In the genomic region with DNA sequence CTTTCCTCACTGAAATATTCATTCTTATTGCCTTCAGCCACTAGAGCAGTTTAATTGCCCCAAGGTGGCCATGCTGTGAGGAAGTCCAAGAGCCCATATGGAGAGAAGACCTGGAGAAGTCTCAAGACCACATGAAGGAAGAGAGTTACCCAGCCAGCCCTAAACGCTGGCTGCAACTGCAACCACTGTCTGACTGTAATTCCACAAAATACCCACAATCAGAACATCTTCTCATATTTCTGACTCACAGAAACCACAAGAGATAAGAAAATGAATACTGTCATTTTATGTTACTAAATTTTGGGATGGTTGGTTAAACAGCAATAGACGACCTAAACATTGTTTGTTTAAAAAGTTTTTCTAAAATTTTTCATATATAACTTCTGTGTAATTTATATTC, we compare ENCODE assay signal across 23 cellular contexts. TPM values are rescaled to one million over a fixed set of nuclear protein-coding genes. Genes with fewer than 3 reads are reported as not detected.
DNase-seq lines count a peak whose midpoint lies in the region; ATAC-seq and TF ChIP-seq lines count a peak whose summit lies in the region.
"Had no signal": no experiment of that assay in that cellular context is flagged by ENCODE, and none has a peak within 500 bp of the region (broad histone marks: within the 10 kb centered on the region; RNA-seq: fewer than 3 reads in every experiment).

No MANE protein-coding gene starts in this region.

- H3K36me3 ChIP-seq in GM23338 (ENCODE audit: insufficient read depth): peaks cover 16% of the 10 kb centered on the region
- H3K36me3 ChIP-seq: BLaER1, lower lobe of right lung, upper lobe of left lung had no signal

- no peak overlapping the region for H3K27ac Mint-ChIP-seq in T-helper 2 cell treated with Interferon-gamma antibody and Interleukin-4, amounts not matched to agents 5 μg/mL and 100 μg/mL, for 36 hours
- no peak overlapping the region for H3K27ac Mint-ChIP-seq in GM23338
- H3K27ac Mint-ChIP-seq in effector memory CD8-positive, alpha-beta T cell: no peak overlapping the region
- H3K27ac Mint-ChIP-seq: naive thymus-derived CD8-positive, alpha-beta T cell; stimulated activated memory B cell treated with anti-CD40 and anti-IgM and Interleukin-4, amounts not matched to agents 10 μg/mL and 1 μg/mL and 100 μg/mL, for 72 hours; T-helper 1 cell treated with Interleukin-12 subunit alpha and Interleukin-12 subunit beta and Interleukin-4 antibody, amounts not matched to agents 30 μg/mL and 1 μg/mL, for 36 hours; WTC11 had no signal

- no peak overlapping the region for H3K4me2 ChIP-seq in GM23338
- H3K4me2 ChIP-seq: BLaER1 had no signal

- no peak overlapping the region for H2AFZ ChIP-seq in GM23338

- peaks cover 9% of the 10 kb centered on the region for H3K9me3 Mint-ChIP-seq in T-helper 2 cell treated with Interferon-gamma antibody and Interleukin-4, amounts not matched to agents 5 μg/mL and 100 μg/mL, for 36 hours
- peaks cover 26% of the 10 kb centered on the region for H3K9me3 Mint-ChIP-seq in GM23338
- no peaks in the 10 kb centered on the region for H3K9me3 Mint-ChIP-seq in effector memory CD8-positive, alpha-beta T cell
- H3K9me3 Mint-ChIP-seq: stimulated activated memory B cell treated with anti-CD40 and anti-IgM and Interleukin-4, amounts not matched to agents 10 μg/mL and 1 μg/mL and 100 μg/mL, for 72 hours had no signal

- H3K9me2 ChIP-seq in GM23338 (ENCODE audit: insufficient read depth): no peaks in the 10 kb centered on the region; the same call in 1 of the 2 replicates

- DNase-seq in Daoy (ENCODE audit: low read depth) (peak; percentile 33), HS-5 (ENCODE audit: low read depth) (peak; percentile 34), fibroblast of the aortic adventitia (ENCODE audit: low read depth) (peak; percentile 41), GF-D8 (lab: John Stamatoyannopoulos, UW) (no peak), GM23338 (ENCODE audit: low spot score) (no peak)
- DNase-seq in T-helper 2 cell treated with Interferon-gamma antibody and Interleukin-4, amounts not matched to agents 5 μg/mL and 100 μg/mL, for 36 hours (ENCODE audit: low spot score): peak; percentile 16
- DNase-seq in effector memory CD8-positive, alpha-beta T cell: no peak
- DNase-seq: amygdala; DMS 273 treated with DMSO at 0.1 percent for 48 hours; lower lobe of right lung; naive thymus-derived CD8-positive, alpha-beta T cell; NCI-H2107; NCI-H748 treated with DMSO at 0.1 percent for 48 hours; small intestine; upper lobe of left lung had no signal

- no peaks in the 10 kb centered on the region for H3K79me2 ChIP-seq in GM23338 (replicated peaks; ENCODE audit: insufficient read depth)

- H3F3A ChIP-seq in GM23338 (replicated peaks; ENCODE audit: low read depth): no peaks in the 10 kb centered on the region

- no peak overlapping the region for H3K4me3 Mint-ChIP-seq in T-helper 2 cell treated with Interferon-gamma antibody and Interleukin-4, amounts not matched to agents 5 μg/mL and 100 μg/mL, for 36 hours
- no peak overlapping the region for H3K4me3 Mint-ChIP-seq in GM23338
- H3K4me3 Mint-ChIP-seq in effector memory CD8-positive, alpha-beta T cell: no peak overlapping the region
- H3K4me3 Mint-ChIP-seq: naive thymus-derived CD8-positive, alpha-beta T cell; stimulated activated memory B cell treated with anti-CD40 and anti-IgM and Interleukin-4, amounts not matched to agents 10 μg/mL and 1 μg/mL and 100 μg/mL, for 72 hours; T-helper 1 cell treated with Interleukin-12 subunit alpha and Interleukin-12 subunit beta and Interleukin-4 antibody, amounts not matched to agents 30 μg/mL and 1 μg/mL, for 36 hours; WTC11 had no signal

- TF ChIP-seq CTCF in fibroblast of the aortic adventitia (IDR thresholded peaks at IDR 0.05; ENCODE audit: insufficient read depth, low read length): no peak
- TF ChIP-seq CTCF in GM23338 (conservative IDR thresholded peaks at IDR 0.05; ENCODE audit: low read depth in 2 of 2): no peak

- H3K4me1 Mint-ChIP-seq in T-helper 2 cell treated with Interferon-gamma antibody and Interleukin-4, amounts not matched to agents 5 μg/mL and 100 μg/mL, for 36 hours (ENCODE audit: low read depth): peaks cover 2% of the 10 kb centered on the region
- peaks cover 2% of the 10 kb centered on the region; the same call in 1 of the 3 replicates for H3K4me1 Mint-ChIP-seq in GM23338
- no peaks in the 10 kb centered on the region for H3K4me1 Mint-ChIP-seq in effector memory CD8-positive, alpha-beta T cell (ENCODE audit: low read depth in 2 of 2)
- H3K4me1 Mint-ChIP-seq: naive thymus-derived CD8-positive, alpha-beta T cell; stimulated activated memory B cell treated with anti-CD40 and anti-IgM and Interleukin-4, amounts not matched to agents 10 μg/mL and 1 μg/mL and 100 μg/mL, for 72 hours had no signal

- no peaks in the 10 kb centered on the region for H3K36me3 Mint-ChIP-seq in T-helper 2 cell treated with Interferon-gamma antibody and Interleukin-4, amounts not matched to agents 5 μg/mL and 100 μg/mL, for 36 hours (ENCODE audit: low read depth)
- H3K36me3 Mint-ChIP-seq in GM23338 (ENCODE audit: low read depth): peaks cover 23% of the 10 kb centered on the region
- H3K36me3 Mint-ChIP-seq in effector memory CD8-positive, alpha-beta T cell (ENCODE audit: insufficient read depth): no peaks in the 10 kb centered on the region
- H3K36me3 Mint-ChIP-seq: stimulated activated memory B cell treated with anti-CD40 and anti-IgM and Interleukin-4, amounts not matched to agents 10 μg/mL and 1 μg/mL and 100 μg/mL, for 72 hours had no signal

- ATAC-seq in GM19324 (IDR thresholded peaks at IDR 0.05; ENCODE audit: low FRiP score, unreplicated experiment): no peak
- ATAC-seq in GM23338: no peak
- ATAC-seq in effector memory CD8-positive, alpha-beta T cell (replicated peaks): no peak
- ATAC-seq: HCT116; lower lobe of right lung; naive thymus-derived CD8-positive, alpha-beta T cell; stimulated activated memory B cell treated with anti-CD40 and anti-IgM and Interleukin-4, amounts not matched to agents 10 μg/mL and 1 μg/mL and 100 μg/mL, for 72 hours; WTC11 had no signal

- peaks cover 28% of the 10 kb centered on the region for H3K27me3 Mint-ChIP-seq in T-helper 2 cell treated with Interferon-gamma antibody and Interleukin-4, amounts not matched to agents 5 μg/mL and 100 μg/mL, for 36 hours (ENCODE audit: low read depth)
- peaks cover 1% of the 10 kb centered on the region for H3K27me3 Mint-ChIP-seq in GM23338 (ENCODE audit: insufficient read depth, low read depth, poor library complexity)
- H3K27me3 Mint-ChIP-seq in effector memory CD8-positive, alpha-beta T cell: peaks cover 32 to 39% of the 10 kb centered on the region in 2 donors

- H3K27ac ChIP-seq in GM23338 (ENCODE audit: low read depth): no peak overlapping the region
- H3K27ac ChIP-seq: BLaER1, lower lobe of right lung, upper lobe of left lung had no signal

- H3K27me3 ChIP-seq in GM23338 (ENCODE audit: insufficient read depth): no peaks in the 10 kb centered on the region
- H3K27me3 ChIP-seq: BLaER1, upper lobe of left lung had no signal

- no peaks in the 10 kb centered on the region for H4K20me1 ChIP-seq in GM23338 (replicated peaks; ENCODE audit: insufficient read depth)
- H4K20me1 ChIP-seq: BLaER1 had no signal

- H3K4me1 ChIP-seq in GM23338 (ENCODE audit: insufficient read depth): 0 out of 2 replicates have a peak, but pooled peaks cover 7% of the 10 kb centered on the region
- H3K4me1 ChIP-seq: BLaER1, lower lobe of right lung, upper lobe of left lung had no signal

- H3K4me3 ChIP-seq in fibroblast of the aortic adventitia (ENCODE audit: low read depth, low read length) (no peak overlapping the region), GM23338 (no peak overlapping the region)
- H3K4me3 ChIP-seq: BLaER1, lower lobe of right lung, upper lobe of left lung had no signal

TF ChIP-seq in GM23338, 12 proteins besides CTCF, POLR2A, EP300 and RAD21 (continues in another document):
- TF ChIP-seq, protein P1, sequence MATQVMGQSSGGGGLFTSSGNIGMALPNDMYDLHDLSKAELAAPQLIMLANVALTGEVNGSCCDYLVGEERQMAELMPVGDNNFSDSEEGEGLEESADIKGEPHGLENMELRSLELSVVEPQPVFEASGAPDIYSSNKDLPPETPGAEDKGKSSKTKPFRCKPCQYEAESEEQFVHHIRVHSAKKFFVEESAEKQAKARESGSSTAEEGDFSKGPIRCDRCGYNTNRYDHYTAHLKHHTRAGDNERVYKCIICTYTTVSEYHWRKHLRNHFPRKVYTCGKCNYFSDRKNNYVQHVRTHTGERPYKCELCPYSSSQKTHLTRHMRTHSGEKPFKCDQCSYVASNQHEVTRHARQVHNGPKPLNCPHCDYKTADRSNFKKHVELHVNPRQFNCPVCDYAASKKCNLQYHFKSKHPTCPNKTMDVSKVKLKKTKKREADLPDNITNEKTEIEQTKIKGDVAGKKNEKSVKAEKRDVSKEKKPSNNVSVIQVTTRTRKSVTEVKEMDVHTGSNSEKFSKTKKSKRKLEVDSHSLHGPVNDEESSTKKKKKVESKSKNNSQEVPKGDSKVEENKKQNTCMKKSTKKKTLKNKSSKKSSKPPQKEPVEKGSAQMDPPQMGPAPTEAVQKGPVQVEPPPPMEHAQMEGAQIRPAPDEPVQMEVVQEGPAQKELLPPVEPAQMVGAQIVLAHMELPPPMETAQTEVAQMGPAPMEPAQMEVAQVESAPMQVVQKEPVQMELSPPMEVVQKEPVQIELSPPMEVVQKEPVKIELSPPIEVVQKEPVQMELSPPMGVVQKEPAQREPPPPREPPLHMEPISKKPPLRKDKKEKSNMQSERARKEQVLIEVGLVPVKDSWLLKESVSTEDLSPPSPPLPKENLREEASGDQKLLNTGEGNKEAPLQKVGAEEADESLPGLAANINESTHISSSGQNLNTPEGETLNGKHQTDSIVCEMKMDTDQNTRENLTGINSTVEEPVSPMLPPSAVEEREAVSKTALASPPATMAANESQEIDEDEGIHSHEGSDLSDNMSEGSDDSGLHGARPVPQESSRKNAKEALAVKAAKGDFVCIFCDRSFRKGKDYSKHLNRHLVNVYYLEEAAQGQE (IDR thresholded peaks at IDR 0.05; ENCODE audit: unreplicated experiment): no peak
- no peak for TF ChIP-seq ZNF331 (CRISPR knock-in tag; IDR thresholded peaks at IDR 0.05; ENCODE audit: low read depth)

RNA-seq across cellular contexts. Expression of a gene that starts 14.7 kb away (rescaled TPM):
- total RNA-seq in Daoy (2014; rRNA removed; shearing (Covaris generic)): not detected in 2 replicates
- not detected in 2 replicates for total RNA-seq in fibroblast of the aortic adventitia (ENCODE audit: low replicate concordance)
- not detected in 2 replicates for total RNA-seq in GM23338 (2014; rRNA removed; shearing (Covaris generic))
- polyA plus RNA-seq in GM23338 (2016; fragmentation: Nextera tagmentation; extraction: Ambion mirVana): 3.2 and 3.9 TPM in 2 replicates
- total RNA-seq: glomerular endothelial cell; lower lobe of right lung; naive thymus-derived CD8-positive, alpha-beta T cell; posterior vena cava; upper lobe of left lung had no signal
- polyA plus RNA-seq: naive thymus-derived CD8-positive, alpha-beta T cell had no signal

RNA-seq across cellular contexts. Expression of a gene that starts 17.5 kb away (rescaled TPM):
- not detected in 2 replicates for total RNA-seq in Daoy (2014; rRNA removed; shearing (Covaris generic))
- not detected in 2 replicates for total RNA-seq in fibroblast of the aortic adventitia (ENCODE audit: low replicate concordance)
- not detected in 2 replicates for total RNA-seq in GM23338 (2014; rRNA removed; shearing (Covaris generic))
- not detected in 2 replicates for polyA plus RNA-seq in GM23338 (2016; fragmentation: Nextera tagmentation; extraction: Ambion mirVana)
- total RNA-seq: glomerular endothelial cell; lower lobe of right lung; naive thymus-derived CD8-positive, alpha-beta T cell; posterior vena cava; upper lobe of left lung; WTC11 had no signal
- polyA plus RNA-seq: naive thymus-derived CD8-positive, alpha-beta T cell; small intestine had no signal

Comparison
In these comparisons a context has a peak if more than half of its experiments do, and no peak if none do; other contexts are left out.
1. DNase-seq: peak in Daoy (single experiment), HS-5 (single experiment), T-helper 2 cell treated with Interferon-gamma antibody and Interleukin-4, amounts not matched to agents 5 μg/mL and 100 μg/mL, for 36 hours (single experiment) and fibroblast of the aortic adventitia (single experiment); none in GF-D8 (single experiment), GM23338 (single experiment) and effector memory CD8-positive, alpha-beta T cell (0 of 3).